ENCODE assay signal across 10 cellular contexts in the genomic region with DNA sequence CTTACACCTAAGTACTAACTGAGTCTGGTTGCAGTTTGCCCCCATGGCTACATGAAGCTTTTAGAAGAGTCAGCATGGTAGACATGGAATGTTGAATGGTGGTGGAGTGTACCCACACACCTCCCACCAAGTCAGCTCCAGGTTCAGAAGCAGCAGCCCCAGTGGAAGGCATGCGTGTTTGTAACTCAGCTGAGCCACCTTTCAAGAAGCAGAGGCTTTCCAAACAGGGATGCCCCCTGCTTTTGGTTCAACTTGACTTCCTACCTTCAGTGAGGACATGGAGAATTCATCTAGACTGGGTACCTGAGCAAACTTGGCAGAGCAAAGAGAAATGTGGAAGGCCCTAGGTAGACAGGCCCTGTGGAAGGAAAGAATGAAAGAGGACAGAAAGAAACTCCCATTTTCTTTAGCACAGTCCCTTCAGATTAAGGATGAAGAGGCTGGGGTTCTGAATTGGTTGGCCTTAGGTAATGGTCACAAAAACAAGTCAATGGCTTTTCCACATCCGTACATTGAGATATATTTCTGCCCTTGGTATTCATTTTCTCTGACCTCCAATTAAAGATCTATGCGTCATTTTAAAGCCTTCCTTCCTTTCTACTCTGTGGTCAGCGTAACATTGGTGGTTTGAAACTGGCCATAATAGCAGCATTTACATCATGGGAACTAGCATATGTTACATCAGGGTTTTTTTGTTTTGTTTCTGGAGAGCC.
"Had no signal": no experiment of that assay in that cellular context is flagged by ENCODE, and none has a peak within 500 bp of the region (broad histone marks: within the 10 kb centered on the region; RNA-seq: fewer than 3 reads in every experiment).

No MANE protein-coding gene starts in this region.

- H3K36me3 ChIP-seq: ovary, thoracic aorta had no signal

- H3K27me3 ChIP-seq: esophagus squamous epithelium, ovary had no signal

- H3K4me3 Mint-ChIP-seq: activated naive CD8-positive, alpha-beta T cell treated with anti-CD3 and anti-CD28 coated beads, Interleukin-2, amount 10 ng/mL, durations not matched to agents 7 days and 5 days; stimulated activated naive CD8-positive, alpha-beta T cell treated with anti-CD3 and anti-CD28 coated beads, Interleukin-15, amount 100 ng/mL, for 72 hours had no signal

- H3K4me1 ChIP-seq: esophagus squamous epithelium had no signal

- H3K4me1 Mint-ChIP-seq: stimulated activated naive CD8-positive, alpha-beta T cell treated with anti-CD3 and anti-CD28 coated beads, Interleukin-15, amount 100 ng/mL, for 72 hours had no signal

- DNase-seq: activated CD4-positive, alpha-beta T cell treated with anti-CD3 and anti-CD28 coated beads, Interleukin-2, amount 50 U/mL, for 1 hour; activated CD8-positive, alpha-beta memory T cell treated with anti-CD3 and anti-CD28 coated beads for 24 hours; activated naive CD8-positive, alpha-beta T cell treated with anti-CD3 and anti-CD28 coated beads, Interleukin-2, amount 10 ng/mL, durations not matched to agents 7 days and 5 days; aorta; esophagus squamous epithelium; ovary; stimulated activated naive CD8-positive, alpha-beta T cell treated with anti-CD3 and anti-CD28 coated beads, Interleukin-15, amount 100 ng/mL, for 72 hours; SW 1271 had no signal

- H3K27ac Mint-ChIP-seq: activated naive CD8-positive, alpha-beta T cell treated with anti-CD3 and anti-CD28 coated beads, Interleukin-2, amount 10 ng/mL, durations not matched to agents 7 days and 5 days had no signal

- ATAC-seq: activated CD4-positive, CD25-positive, alpha-beta regulatory T cell treated with anti-CD3 and anti-CD28 coated beads, Interleukin-2, amount 50 U/mL, for 24 hours; stimulated activated naive CD8-positive, alpha-beta T cell treated with anti-CD3 and anti-CD28 coated beads, Interleukin-15, amount 100 ng/mL, for 72 hours had no signal

- H3K9me3 Mint-ChIP-seq: activated naive CD8-positive, alpha-beta T cell treated with anti-CD3 and anti-CD28 coated beads, Interleukin-2, amount 10 ng/mL, durations not matched to agents 7 days and 5 days; stimulated activated naive CD8-positive, alpha-beta T cell treated with anti-CD3 and anti-CD28 coated beads, Interleukin-15, amount 100 ng/mL, for 72 hours had no signal

- H3K27ac ChIP-seq: esophagus squamous epithelium, ovary, thoracic aorta had no signal

- H3K4me3 ChIP-seq: esophagus squamous epithelium, ovary, thoracic aorta had no signal

- H3K27me3 Mint-ChIP-seq: activated naive CD8-positive, alpha-beta T cell treated with anti-CD3 and anti-CD28 coated beads, Interleukin-2, amount 10 ng/mL, durations not matched to agents 7 days and 5 days; stimulated activated naive CD8-positive, alpha-beta T cell treated with anti-CD3 and anti-CD28 coated beads, Interleukin-15, amount 100 ng/mL, for 72 hours had no signal

- H3K9me3 ChIP-seq: esophagus squamous epithelium, ovary, thoracic aorta had no signal
